22 cellular contexts compared by ENCODE assay signal in genomic region chr16:86626966-86627365, GRCh38. TPM values are rescaled to one million over a fixed set of nuclear protein-coding genes. Genes with fewer than 3 reads are reported as not detected.
"Had no signal": no experiment of that assay in that cellular context is flagged by ENCODE, and none has a peak within 500 bp of the region (broad histone marks: within the 10 kb centered on the region; RNA-seq: fewer than 3 reads in every experiment).

No MANE protein-coding gene starts in this region.

- DNase-seq: activated CD4-positive, alpha-beta T cell treated with anti-CD3 and anti-CD28 coated beads, Interleukin-2, amount 10 ng/mL, durations not matched to agents 7 days and 5 days; activated CD8-positive, alpha-beta T cell treated with anti-CD3 and anti-CD28 coated beads, Interleukin-2, amount 10 ng/mL, durations not matched to agents 7 days and 5 days; activated gamma-delta T cell treated with Interleukin-2 at 50 U/mL for 16 hours; activated T-cell treated with anti-CD3 and anti-CD28 coated beads, Interleukin-2, amount 50 U/mL, for 1 hour; foreskin keratinocyte; immature natural killer cell; naive thymus-derived CD8-positive, alpha-beta T cell; retina; stimulated activated CD4-positive, alpha-beta T cell treated with anti-CD3 and anti-CD28 coated beads, Interleukin-2, amount 100 ng/mL, for 48 hours; stimulated activated naive CD4-positive, alpha-beta T cell treated with Interleukin-2 at 50 U/mL for 16 hours had no signal

- H3K27ac Mint-ChIP-seq: activated CD4-positive, alpha-beta T cell treated with anti-CD3 and anti-CD28 coated beads, Interleukin-2, amount 10 ng/mL, durations not matched to agents 7 days and 5 days; activated CD8-positive, alpha-beta T cell treated with anti-CD3 and anti-CD28 coated beads, Interleukin-2, amount 10 ng/mL, durations not matched to agents 7 days and 5 days; activated naive CD4-positive, alpha-beta T cell treated with anti-CD3 and anti-CD28 coated beads, Interleukin-2, amount 50 U/mL, for 72 hours; immature natural killer cell; mesothelial cell of epicardium; naive thymus-derived CD8-positive, alpha-beta T cell; neural progenitor cell; progenitor cell of endocrine pancreas had no signal

- H3K9me3 Mint-ChIP-seq: activated CD4-positive, alpha-beta T cell treated with anti-CD3 and anti-CD28 coated beads, Interleukin-2, amount 10 ng/mL, durations not matched to agents 7 days and 5 days; activated naive CD4-positive, alpha-beta T cell treated with anti-CD3 and anti-CD28 coated beads, Interleukin-2, amount 50 U/mL, for 72 hours; immature natural killer cell; mesothelial cell of epicardium; naive thymus-derived CD8-positive, alpha-beta T cell; neural progenitor cell had no signal

- H3K9me3 ChIP-seq: breast epithelium, left lung, tibial nerve had no signal

- H3K36me3 Mint-ChIP-seq: activated naive CD4-positive, alpha-beta T cell treated with anti-CD3 and anti-CD28 coated beads, Interleukin-2, amount 50 U/mL, for 72 hours; immature natural killer cell; mesothelial cell of epicardium; naive thymus-derived CD8-positive, alpha-beta T cell; neural progenitor cell had no signal

- H3K27me3 Mint-ChIP-seq: activated CD4-positive, alpha-beta T cell treated with anti-CD3 and anti-CD28 coated beads, Interleukin-2, amount 10 ng/mL, durations not matched to agents 7 days and 5 days had no signal

- H3K27me3 ChIP-seq: neural progenitor cell, tibial nerve had no signal

- H3K4me2 ChIP-seq: neural progenitor cell had no signal

- H3K4me3 ChIP-seq: breast epithelium, coronary artery, left lung, neural progenitor cell, tibial nerve had no signal

- H2AFZ ChIP-seq: neural progenitor cell had no signal

- H3K9ac ChIP-seq: neural progenitor cell had no signal

- H3K4me1 ChIP-seq: breast epithelium, foreskin keratinocyte, left lung, neural progenitor cell, tibial nerve had no signal

- H3K36me3 ChIP-seq: breast epithelium, left lung, neural progenitor cell, tibial nerve had no signal

- ATAC-seq: activated CD4-positive, CD25-positive, alpha-beta regulatory T cell treated with anti-CD3 and anti-CD28 coated beads, Interleukin-2, amount 50 U/mL, for 24 hours; activated CD8-positive, alpha-beta T cell treated with anti-CD3 and anti-CD28 coated beads, Interleukin-2, amount 10 ng/mL, durations not matched to agents 7 days and 5 days; activated naive CD4-positive, alpha-beta T cell treated with anti-CD3 and anti-CD28 coated beads, Interleukin-2, amount 50 U/mL, for 72 hours; foreskin keratinocyte; left lung; naive thymus-derived CD8-positive, alpha-beta T cell had no signal

- H3K27ac ChIP-seq: breast epithelium, foreskin keratinocyte, left lung, neural progenitor cell, tibial nerve, VCaP had no signal

- H3K4me3 Mint-ChIP-seq: activated CD4-positive, alpha-beta T cell treated with anti-CD3 and anti-CD28 coated beads, Interleukin-2, amount 10 ng/mL, durations not matched to agents 7 days and 5 days; activated CD8-positive, alpha-beta T cell treated with anti-CD3 and anti-CD28 coated beads, Interleukin-2, amount 10 ng/mL, durations not matched to agents 7 days and 5 days; immature natural killer cell; mesothelial cell of epicardium; naive thymus-derived CD8-positive, alpha-beta T cell; neural progenitor cell had no signal

RNA-seq across cellular contexts. Expression of gene FOXL1, which starts 48.6 kb away (rescaled TPM):
- total RNA-seq: activated CD4-positive, alpha-beta T cell treated with anti-CD3 and anti-CD28 coated beads, Interleukin-2, amount 10 ng/mL, durations not matched to agents 7 days and 5 days; activated CD8-positive, alpha-beta T cell treated with anti-CD3 and anti-CD28 coated beads, Interleukin-2, amount 10 ng/mL, durations not matched to agents 7 days and 5 days; activated naive CD4-positive, alpha-beta T cell treated with anti-CD3 and anti-CD28 coated beads, Interleukin-2, amount 50 U/mL, for 72 hours; naive thymus-derived CD8-positive, alpha-beta T cell; progenitor cell of endocrine pancreas; subcutaneous adipose tissue; T-helper 2 cell treated with Interferon-gamma antibody and Interleukin-4, amounts not matched to agents 100 ng/mL and 5 ng/mL, for 36 hours had no signal
- polyA plus RNA-seq: immature natural killer cell; naive thymus-derived CD8-positive, alpha-beta T cell had no signal
